ENCODE assay signal across 1 cellular context in genomic region chr6:31619805-31620585, GRCh38.
TF ChIP-seq lines count a peak whose summit lies in the region.

No MANE protein-coding gene starts in this region.

TF ChIP-seq in HepG2, 621 proteins besides CTCF, POLR2A, EP300 and RAD21 (continued from another document and continues in another):
- TF ChIP-seq PRDM10 (CRISPR knock-in tag; IDR thresholded peaks at IDR 0.05; ENCODE audit: low read depth): no peak
- no peak for TF ChIP-seq ZKSCAN5 (CRISPR knock-in tag; IDR thresholded peaks at IDR 0.05)
- peak; percentile 67; the same call in 1 of the 2 replicates for TF ChIP-seq GTF3A (CRISPR knock-in tag; conservative IDR thresholded peaks at IDR 0.05)
- TF ChIP-seq RBFOX2 (IDR thresholded peaks at IDR 0.05; ENCODE audit: low read depth, low read length): peak; percentile 75
- TF ChIP-seq KDM5B (CRISPR knock-in tag; IDR thresholded peaks at IDR 0.05; ENCODE audit: borderline replicate concordance): no peak; the same call in 1 of the 2 replicates
- no peak for TF ChIP-seq PHF5A (CRISPR knock-in tag; IDR thresholded peaks at IDR 0.05; ENCODE audit: low read depth, unreplicated experiment)
- TF ChIP-seq ZMYM2 (CRISPR knock-in tag; IDR thresholded peaks at IDR 0.05): 0 out of 2 replicates have a peak, but pooled peaks have one; percentile 5
- no peak for TF ChIP-seq PBX3 (CRISPR knock-in tag; IDR thresholded peaks at IDR 0.05; ENCODE audit: borderline replicate concordance)
- peak; percentile 69; the same call in 1 of the 2 replicates for TF ChIP-seq ZIK1 (CRISPR knock-in tag; IDR thresholded peaks at IDR 0.05; ENCODE audit: borderline replicate concordance, low read depth)
- peak; percentile 51 for TF ChIP-seq ZNF230 (CRISPR knock-in tag; IDR thresholded peaks at IDR 0.05)
- 0 out of 2 replicates have a peak, but pooled peaks have one; percentile 10 for TF ChIP-seq ZNF629 (CRISPR knock-in tag; conservative IDR thresholded peaks at IDR 0.05)
- peak; percentile 97 for TF ChIP-seq SP4 (CRISPR knock-in tag; IDR thresholded peaks at IDR 0.05)
- TF ChIP-seq ZFP36L1 (CRISPR knock-in tag; IDR thresholded peaks at IDR 0.05): peak; percentile 87; the same call in 1 of the 2 replicates
- peak; percentile 75; the same call in 1 of the 2 replicates for TF ChIP-seq ZNF275 (CRISPR knock-in tag; IDR thresholded peaks at IDR 0.05; ENCODE audit: borderline replicate concordance)
- TF ChIP-seq ZNF674 (CRISPR knock-in tag; IDR thresholded peaks at IDR 0.05; ENCODE audit: low read depth): no peak
- TF ChIP-seq SP5 (CRISPR knock-in tag; IDR thresholded peaks at IDR 0.05; ENCODE audit: borderline replicate concordance, low read depth): peak; percentile 86
- TF ChIP-seq ATF3 (CRISPR knock-in tag; IDR thresholded peaks at IDR 0.05): peak; percentile 63; the same call in 1 of the 2 replicates
- TF ChIP-seq ZNF570 (CRISPR knock-in tag; IDR thresholded peaks at IDR 0.05; ENCODE audit: borderline replicate concordance): no peak
- peak; percentile 90; the same call in 1 of the 2 replicates for TF ChIP-seq ZNF788 (CRISPR knock-in tag; IDR thresholded peaks at IDR 0.05; ENCODE audit: borderline replicate concordance)
- no peak for TF ChIP-seq HDAC6 (IDR thresholded peaks at IDR 0.05; ENCODE audit: low read depth, low read length)
- TF ChIP-seq CEBPB (IDR thresholded peaks at IDR 0.05; ENCODE audit: borderline replicate concordance, low read depth, low read length): peak; percentile 79
- TF ChIP-seq ZMYM4 (CRISPR knock-in tag; IDR thresholded peaks at IDR 0.05): peak; percentile 75
- TF ChIP-seq ZNF572 (CRISPR knock-in tag; IDR thresholded peaks at IDR 0.05): peak; percentile 72; the same call in 1 of the 2 replicates
- no peak for TF ChIP-seq NCOA5 (CRISPR knock-in tag; IDR thresholded peaks at IDR 0.05)
- TF ChIP-seq HNRNPUL1 (IDR thresholded peaks at IDR 0.05; ENCODE audit: low read depth, low read length): no peak
- 0 out of 2 replicates have a peak, but pooled peaks have one; percentile 67 for TF ChIP-seq BRCA1 (CRISPR knock-in tag; IDR thresholded peaks at IDR 0.05)
- peak; percentile 45; the same call in 1 of the 2 replicates for TF ChIP-seq ZKSCAN8 (CRISPR knock-in tag; IDR thresholded peaks at IDR 0.05; ENCODE audit: borderline replicate concordance)
- TF ChIP-seq ZNF816 (CRISPR knock-in tag; IDR thresholded peaks at IDR 0.05; ENCODE audit: borderline replicate concordance): peak; percentile 31
- TF ChIP-seq ZNF44 (CRISPR knock-in tag; IDR thresholded peaks at IDR 0.05): no peak
- peak; percentile 90 for TF ChIP-seq ZHX2 (IDR thresholded peaks at IDR 0.05; ENCODE audit: low read depth)
- TF ChIP-seq ZHX2 (CRISPR knock-in tag; IDR thresholded peaks at IDR 0.05; ENCODE audit: borderline replicate concordance): peak; percentile 80; the same call in 1 of the 2 replicates
- TF ChIP-seq SOX13 (IDR thresholded peaks at IDR 0.05): 0 out of 2 replicates have a peak, but pooled peaks have one; percentile 17
- peak in 1 of 2 experiments; percentile 27; a peak in 1 of 4 replicates for TF ChIP-seq SOX13 (CRISPR knock-in tag; conservative IDR thresholded peaks at IDR 0.05 in 1 of 2, IDR thresholded peaks at IDR 0.05 in 1 of 2)
- TF ChIP-seq ZNF556 (CRISPR knock-in tag; IDR thresholded peaks at IDR 0.05; ENCODE audit: borderline replicate concordance): no peak
- TF ChIP-seq HMGXB3 (CRISPR knock-in tag; IDR thresholded peaks at IDR 0.05; ENCODE audit: borderline replicate concordance): no peak; the same call in 1 of the 2 replicates
- TF ChIP-seq ZSCAN21 (CRISPR knock-in tag; IDR thresholded peaks at IDR 0.05; ENCODE audit: borderline replicate concordance): peak; percentile 82
- TF ChIP-seq ZNF615 (CRISPR knock-in tag; IDR thresholded peaks at IDR 0.05; ENCODE audit: borderline replicate concordance): 0 out of 2 replicates have a peak, but pooled peaks have one; percentile 89
- TF ChIP-seq REXO4 (CRISPR knock-in tag; IDR thresholded peaks at IDR 0.05; ENCODE audit: borderline replicate concordance): no peak
- TF ChIP-seq TFAP4 (IDR thresholded peaks at IDR 0.05; ENCODE audit: borderline replicate concordance, low read depth): no peak
- TF ChIP-seq PPARG (CRISPR knock-in tag; conservative IDR thresholded peaks at IDR 0.05): no peak
- peak; percentile 47; the same call in 1 of the 2 replicates for TF ChIP-seq MTF1 (CRISPR knock-in tag; IDR thresholded peaks at IDR 0.05)
- peak; percentile 73 for TF ChIP-seq SALL1 (CRISPR knock-in tag; IDR thresholded peaks at IDR 0.05)
- TF ChIP-seq ZNF879 (CRISPR knock-in tag; IDR thresholded peaks at IDR 0.05): peak; percentile 12; the same call in 1 of the 2 replicates
- TF ChIP-seq ZKSCAN1 (IDR thresholded peaks at IDR 0.05; ENCODE audit: low read length): no peak
